ENCODE assay signal across 9 cellular contexts in genomic region chr9:5425006-5425628, GRCh38. TPM values are rescaled to one million over a fixed set of nuclear protein-coding genes. Genes with fewer than 3 reads are reported as not detected.
DNase-seq lines count a peak whose midpoint lies in the region; ATAC-seq, FAIRE-seq and TF ChIP-seq lines count a peak whose summit lies in the region.
"Had no signal": no experiment of that assay in that cellular context is flagged by ENCODE, and none has a peak within 500 bp of the region (broad histone marks: within the 10 kb centered on the region; RNA-seq: fewer than 3 reads in every experiment).

No MANE protein-coding gene starts in this region.

- DNase-seq in cardiac muscle cell (ENCODE audit: low read depth in 1 of 2, low spot score in 1 of 2) (peak in 1 of 2 donors; percentile 27), left ventricle myocardium superior (no peak), NCI-H2081 treated with DMSO at 0.1 percent for 48 hours (lab: John Stamatoyannopoulos, UW) (peak; percentile 22), K562 (ENCODE audit: extremely low read depth in 1 of 4, low spot score in 3 of 4) (peak; percentile 17 to 29 (median 18)), nephron progenitor cell (no peak), MG63 (no peak), GM19238 (ENCODE audit: insufficient read length, low spot score) (no peak)

- H3K4me1 ChIP-seq in cardiac muscle cell (ENCODE audit: low read depth) = no peaks in the 10 kb centered on the region
- H3K4me1 ChIP-seq in K562 (replicated peaks in 1 of 2; ENCODE audit: control insufficient read depth in 2 of 2, insufficient read depth in 2 of 2, low read length in 2 of 2) = no peaks in the 10 kb centered on the region

- peak; percentile 55 to 81 for TF ChIP-seq RAD21 in K562 (CRISPR knock-in tag; conservative IDR thresholded peaks at IDR 0.05 in 1 of 2, IDR thresholded peaks at IDR 0.05 in 1 of 2)

- no peaks in the 10 kb centered on the region for H3K9me3 Mint-ChIP-seq in nephron progenitor cell
- H3K9me3 Mint-ChIP-seq: activated naive CD4-positive, alpha-beta T cell treated with anti-CD3 and anti-CD28 coated beads, Interleukin-2, amount 50 U/mL, for 24 hours had no signal

- no peak overlapping the region for H3K4me2 ChIP-seq in K562 (ENCODE audit: insufficient read depth, low read length)

- TF ChIP-seq POLR2A in K562 (conservative IDR thresholded peaks at IDR 0.05) = no peak

- no peak overlapping the region for H3K27ac Mint-ChIP-seq in nephron progenitor cell
- H3K27ac Mint-ChIP-seq: activated naive CD4-positive, alpha-beta T cell treated with anti-CD3 and anti-CD28 coated beads, Interleukin-2, amount 50 U/mL, for 24 hours had no signal

- H3K79me2 ChIP-seq in K562 (ENCODE audit: control insufficient read depth, insufficient read depth, low read length) = no peaks in the 10 kb centered on the region

- peaks cover 2% of the 10 kb centered on the region for H3K36me3 Mint-ChIP-seq in nephron progenitor cell (ENCODE audit: low read depth)
- H3K36me3 Mint-ChIP-seq: activated naive CD4-positive, alpha-beta T cell treated with anti-CD3 and anti-CD28 coated beads, Interleukin-2, amount 50 U/mL, for 24 hours had no signal

- intact Hi-C loops in left ventricle myocardium superior (cut with micrococcal nuclease) = loop anchor here (10.0 kb wide), 1 partner anchor 230 kb away; no protein-coding TSS in a partner anchor
- intact Hi-C loops in K562 (cut with micrococcal nuclease) = loop anchor here (5.0 to 10.0 kb wide), 3 partner anchors 160 to 663 kb away; partner anchors contain the start of gene INSL6

- H3K4me1 Mint-ChIP-seq in nephron progenitor cell = no peaks in the 10 kb centered on the region
- H3K4me1 Mint-ChIP-seq: activated naive CD4-positive, alpha-beta T cell treated with anti-CD3 and anti-CD28 coated beads, Interleukin-2, amount 50 U/mL, for 24 hours had no signal

- no peaks in the 10 kb centered on the region for H3K27me3 Mint-ChIP-seq in nephron progenitor cell (ENCODE audit: low read depth, poor library complexity)
- H3K27me3 Mint-ChIP-seq: activated naive CD4-positive, alpha-beta T cell treated with anti-CD3 and anti-CD28 coated beads, Interleukin-2, amount 50 U/mL, for 24 hours had no signal

- ATAC-seq in left ventricle myocardium superior (no peak), K562 (peak; percentile 62; the same call in 2 of the 3 replicates), GM18861 (IDR thresholded peaks at IDR 0.05; ENCODE audit: unreplicated experiment) (no peak)

- no peak overlapping the region for H2AFZ ChIP-seq in K562 (ENCODE audit: low read depth, low read length)

- H3K27me3 ChIP-seq in cardiac muscle cell (no peaks in the 10 kb centered on the region), K562 (ENCODE audit: control insufficient read depth in 2 of 2, insufficient read depth in 2 of 2, low read length in 2 of 2) (no peaks in the 10 kb centered on the region), MG63 (no peaks in the 10 kb centered on the region)

- no peaks in the 10 kb centered on the region for H3K9me1 ChIP-seq in K562 (ENCODE audit: control insufficient read depth, insufficient read depth, low read length)

- no peak for TF ChIP-seq EP300 in K562 (IDR thresholded peaks at IDR 0.05; ENCODE audit: low read length)

- TF ChIP-seq CTCF in cardiac muscle cell (IDR thresholded peaks at IDR 0.05; ENCODE audit: low read depth, low read length) = peak; percentile 40
- peak; percentile 30 to 59 (median 53); a peak in 4 of 6 replicates for TF ChIP-seq CTCF in K562 (IDR thresholded peaks at IDR 0.05 in 2 of 3, conservative IDR thresholded peaks at IDR 0.05 in 1 of 3; ENCODE audit: insufficient read depth in 2 of 3, low read depth in 1 of 3, low read length in 3 of 3)
- TF ChIP-seq CTCF in nephron progenitor cell (IDR thresholded peaks at IDR 0.05) = peak; percentile 45

- 10% methylated on average over 2 of the region's 2 CpGs for WGBS in K562 (ENCODE audit: insufficient coverage, low coverage, missing lambda C conversion rate)

- in situ Hi-C loops in K562 (cut with MboI) = loop anchor here (25.0 kb wide), 2 partner anchors 688 to 813 kb away; partner anchors contain the start of gene AK3

- no peaks in the 10 kb centered on the region for H3K9me3 ChIP-seq in cardiac muscle cell (ENCODE audit: low read depth)
- H3K9me3 ChIP-seq in K562 (replicated peaks; ENCODE audit: control insufficient read depth, insufficient read depth, low read depth, low read length) = no peaks in the 10 kb centered on the region
- H3K9me3 ChIP-seq in MG63 = no peaks in the 10 kb centered on the region

- H3K4me3 Mint-ChIP-seq in nephron progenitor cell = no peak overlapping the region
- H3K4me3 Mint-ChIP-seq: activated naive CD4-positive, alpha-beta T cell treated with anti-CD3 and anti-CD28 coated beads, Interleukin-2, amount 50 U/mL, for 24 hours had no signal

- POLR2A ChIA-PET in K562 (lab: Yijun Ruan, JAX) = interaction anchor here (0.5 kb wide), 1 partner anchor 1038 kb away, joined by 3 read pairs; no protein-coding TSS in a partner anchor

- no peaks in the 10 kb centered on the region for H3K36me3 ChIP-seq in cardiac muscle cell
- no peaks in the 10 kb centered on the region for H3K36me3 ChIP-seq in K562 (ENCODE audit: control insufficient read depth, insufficient read depth, low read length)
- no peaks in the 10 kb centered on the region for H3K36me3 ChIP-seq in MG63

- CTCF ChIA-PET in K562 (lab: Yijun Ruan, JAX; ENCODE audit: low intra/inter-chr PET ratio) = interaction anchor here (0.9 kb wide), 1 partner anchor 239 kb away, joined by 4 read pairs; no protein-coding TSS in a partner anchor

- no peak overlapping the region for H3K9ac ChIP-seq in K562 (ENCODE audit: insufficient read depth in 1 of 2, low read depth in 2 of 2, low read length in 2 of 2)

- H3K27ac ChIP-seq in cardiac muscle cell (no peak overlapping the region), K562 (ENCODE audit: extremely low read depth, low read depth, low read length) (no peak overlapping the region)

- H4K20me1 ChIP-seq in K562 (replicated peaks; ENCODE audit: control insufficient read depth, insufficient read depth, low read length) = no peaks in the 10 kb centered on the region

- FAIRE-seq in K562 (lab: Jason Lieb, UNC) = peak; percentile 78

- no TSS peak for BruUV-seq in K562 (replicated peaks; lab: Mats Ljungman, UMichigan)

- H3K4me3 ChIP-seq in cardiac muscle cell (no peak overlapping the region), K562 (no peak overlapping the region), MG63 (no peak overlapping the region)

RNA-seq across cellular contexts. Expression of gene PLGRKT, which starts 12.6 kb away (rescaled TPM):
- total RNA-seq in cardiac muscle cell = 15.4 and 16.8 TPM in 2 replicates
- polyA plus RNA-seq in cardiac muscle cell = 35.4 and 37.1 TPM in 2 replicates
- 41.6 TPM for total RNA-seq in left ventricle myocardium superior
- 0.35 and 0.83 TPM in 2 replicates for total RNA-seq in K562 (2011; cell fraction: chromatin; rRNA removed; ENCODE audit: low replicate concordance)
- 1.3 and 1.5 TPM in 2 replicates for total RNA-seq in K562 (2011; cell fraction: nucleolus; rRNA removed)
- 1.4 and 1.9 TPM in 2 replicates for total RNA-seq in K562 (2011; cell fraction: nucleoplasm; rRNA removed)
- total RNA-seq in K562 (2014; rRNA removed) = 4.5 and 4.7 TPM in 2 replicates
- 9.3 and 11.3 TPM in 2 replicates for total RNA-seq in K562 (2014; rRNA removed; fragmentation: Illumina TruSeq; extraction: Trizol)
- 6.9 and 10.0 TPM in 2 replicates for total RNA-seq in K562 (2015; rRNA removed; fragmentation: Illumina TruSeq; extraction: Trizol)
- 6.5 and 10.4 TPM in 2 replicates for total RNA-seq in K562 (2021)
- 4.7 and 5.2 TPM in 2 replicates for polyA plus RNA-seq in K562 (2011; rRNA removed)
- 0.48 and 2.0 TPM in 2 replicates for polyA plus RNA-seq in K562 (2011; cell fraction: cytosol; rRNA removed)
- 0.90 and 1.2 TPM in 2 replicates for polyA plus RNA-seq in K562 (2011; cell fraction: nucleus; rRNA removed)
- polyA plus RNA-seq in K562 (2012) = 7.5 and 12.7 TPM in 2 replicates
- polyA plus RNA-seq in K562 (2014; fragmentation: Illumina TruSeq; extraction: Trizol) = 5.9 and 6.0 TPM in 2 replicates
- polyA plus RNA-seq in K562 (2014; fragmentation: Nextera tagmentation; extraction: Ambion mirVana) = 10 to 100 TPM; 11.2 to 13.8 TPM
- 6.0 and 6.6 TPM in 2 replicates for polyA plus RNA-seq in K562 (2014; rRNA removed)
- 1.5 and 2.8 TPM in 2 replicates for polyA minus RNA-seq in K562 (2011; rRNA and poly(A)+ RNA removed)
- polyA minus RNA-seq in K562 (2011; cell fraction: cytosol; rRNA and poly(A)+ RNA removed) = 2.3 TPM in 1 of 2 replicates, not detected in the other
- 1.3 and 2.1 TPM in 2 replicates for polyA minus RNA-seq in K562 (2011; cell fraction: nucleus; rRNA and poly(A)+ RNA removed)
- 12.9 and 14.1 TPM in 2 replicates for total RNA-seq in MG63 (2014; rRNA removed; shearing (Covaris generic); ENCODE audit: low replicate concordance)

RNA-seq across cellular contexts. Expression of gene CD274, which starts 25.2 kb away (rescaled TPM):
- total RNA-seq in cardiac muscle cell = 0.39 TPM in 1 of 2 replicates, not detected in the other
- polyA plus RNA-seq in cardiac muscle cell = 0.39 TPM in 1 of 2 replicates, not detected in the other
- total RNA-seq in left ventricle myocardium superior = 10.9 TPM
- total RNA-seq in K562 (2011; cell fraction: chromatin; rRNA removed; ENCODE audit: low replicate concordance) = not detected in 2 replicates
- total RNA-seq in K562 (2011; cell fraction: nucleolus; rRNA removed) = not detected in 2 replicates
- total RNA-seq in K562 (2011; cell fraction: nucleoplasm; rRNA removed) = not detected in 2 replicates
- 0.20 and 0.27 TPM in 2 replicates for total RNA-seq in K562 (2014; rRNA removed)
- 0.47 TPM in 1 of 2 replicates, not detected in the other for total RNA-seq in K562 (2014; rRNA removed; fragmentation: Illumina TruSeq; extraction: Trizol)
- total RNA-seq in K562 (2015; rRNA removed; fragmentation: Illumina TruSeq; extraction: Trizol) = 0.26 and 0.51 TPM in 2 replicates
- 0.18 and 0.24 TPM in 2 replicates for total RNA-seq in K562 (2021)
- 0.18 TPM in 1 of 2 replicates, not detected in the other for polyA plus RNA-seq in K562 (2011; rRNA removed)
- polyA plus RNA-seq in K562 (2011; cell fraction: cytosol; rRNA removed) = not detected in 2 replicates
- polyA plus RNA-seq in K562 (2011; cell fraction: nucleus; rRNA removed) = 0.07 and 0.34 TPM in 2 replicates
- 0.09 and 0.18 TPM in 2 replicates for polyA plus RNA-seq in K562 (2012)
- polyA plus RNA-seq in K562 (2014; fragmentation: Illumina TruSeq; extraction: Trizol) = 0.07 and 0.33 TPM in 2 replicates
- polyA plus RNA-seq in K562 (2014; fragmentation: Nextera tagmentation; extraction: Ambion mirVana) = under 1 TPM in 1 of 2 experiments, not detected in 1; 0.32 TPM
- polyA plus RNA-seq in K562 (2014; rRNA removed) = 0.34 TPM in 1 of 2 replicates, not detected in the other
- not detected in 2 replicates for polyA minus RNA-seq in K562 (2011; rRNA and poly(A)+ RNA removed)
- not detected in 2 replicates for polyA minus RNA-seq in K562 (2011; cell fraction: cytosol; rRNA and poly(A)+ RNA removed)
- not detected in 2 replicates for polyA minus RNA-seq in K562 (2011; cell fraction: nucleus; rRNA and poly(A)+ RNA removed)
- total RNA-seq in MG63 (2014; rRNA removed; shearing (Covaris generic); ENCODE audit: low replicate concordance) = 0.05 and 0.13 TPM in 2 replicates

Comparison
In these comparisons a context has a peak if more than half of its experiments do, and no peak if none do; other contexts are left out.
1. DNase-seq: peak in NCI-H2081 treated with DMSO at 0.1 percent for 48 hours (single experiment) and K562 (4 of 4); none in left ventricle myocardium superior (single experiment), nephron progenitor cell (single experiment), MG63 (single experiment) and GM19238 (single experiment).
2. Peak in every context shown above with its lines, with median percentiles within 50 percentile points of each other: CTCF ChIP-seq.